In genomic region chr10:69901623-69902505, GRCh38 we compare ENCODE assay signal across 9 cellular contexts.
DNase-seq lines count a peak whose midpoint lies in the region; ATAC-seq, FAIRE-seq and TF ChIP-seq lines count a peak whose summit lies in the region.
"Had no signal": no experiment of that assay in that cellular context is flagged by ENCODE, and none has a peak within 500 bp of the region (broad histone marks: within the 10 kb centered on the region; RNA-seq: fewer than 3 reads in every experiment).

No MANE protein-coding gene starts in this region.

- no peak overlapping the region for H3K27ac Mint-ChIP-seq in activated T-cell treated with anti-CD3 and anti-CD28 coated beads, Interleukin-2, amount 50 U/mL, for 24 hours

- DNase-seq in activated T-cell treated with anti-CD3 and anti-CD28 coated beads, Interleukin-2, amount 50 U/mL, for 24 hours = peak; percentile 33
- no peak for DNase-seq in activated T-cell treated with anti-CD3 and anti-CD28 coated beads for 4 hours
- DNase-seq in MG63 = peak; percentile 54
- DNase-seq in GM12878 (ENCODE audit: low read depth, low spot score) = no peak
- DNase-seq in iris pigment epithelial cell (ENCODE audit: low read depth) = peak; percentile 54
- peak; percentile 66 for DNase-seq in testis

- H3K4me3 ChIP-seq in MG63 (no peak overlapping the region), GM12878 (no peak overlapping the region), testis (no peak overlapping the region)

- intact Hi-C loops in GM12878 (cut with micrococcal nuclease; ENCODE audit: unreplicated experiment) (no loop called here), testis (cut with DNase I; ENCODE audit: low total_unique reads) (no loop called here)

- no peaks in the 10 kb centered on the region for H3K36me3 ChIP-seq in MG63
- no peaks in the 10 kb centered on the region for H3K36me3 ChIP-seq in GM12878 (ENCODE audit: control insufficient read depth in 2 of 2, insufficient read depth in 2 of 2, low read length in 1 of 2)
- no peaks in the 10 kb centered on the region for H3K36me3 ChIP-seq in testis (ENCODE audit: low read depth, missing control alignments)

- no peak for TF ChIP-seq RAD21 in GM12878 (IDR thresholded peaks at IDR 0.05; ENCODE audit: insufficient read depth, low read depth, low read length)

- TF ChIP-seq EP300 in GM12878 (IDR thresholded peaks at IDR 0.05; ENCODE audit: borderline replicate concordance in 1 of 2, control insufficient read depth in 1 of 2, low read depth in 2 of 2, low read length in 2 of 2) = no peak

- no peak overlapping the region for H3K4me2 ChIP-seq in GM12878 (ENCODE audit: control insufficient read depth, insufficient read depth)

- SMC1A ChIA-PET in GM12878 (lab: Charles Lee; ENCODE audit: uncharacterized antibody, unreplicated experiment) = no interaction called here

- CTCF ChIA-PET in GM12878 (lab: Yijun Ruan, JAX) = interaction anchor here (1.0 to 3.7 kb wide), 5 partner anchors 8 to 56 kb away, joined by 3 to 19 read pairs (median 3); no protein-coding TSS in a partner anchor

- H3K9me3 ChIP-seq in MG63 (no peaks in the 10 kb centered on the region), GM12878 (replicated peaks; ENCODE audit: control insufficient read depth, insufficient read depth, low read length) (no peaks in the 10 kb centered on the region), testis (no peaks in the 10 kb centered on the region)

- no peak overlapping the region for H3K27ac ChIP-seq in GM12878 (ENCODE audit: control insufficient read depth, insufficient read depth)
- H3K27ac ChIP-seq in testis = no peak overlapping the region

- H4K20me1 ChIP-seq in GM12878 (ENCODE audit: control insufficient read depth, insufficient read depth) = 0 out of 2 replicates have a peak, but pooled peaks cover 3% of the 10 kb centered on the region

- in situ Hi-C loops in GM12878 (cut with MboI) = no loop called here

- no peaks in the 10 kb centered on the region for H3K79me2 ChIP-seq in GM12878 (ENCODE audit: control insufficient read depth, insufficient read depth, low read length)

- no peak overlapping the region for H3K4me3 Mint-ChIP-seq in activated T-cell treated with anti-CD3 and anti-CD28 coated beads, Interleukin-2, amount 50 U/mL, for 24 hours

- BruUV-seq in GM12878 (replicated peaks; lab: Mats Ljungman, UMichigan) = no TSS peak

- no peaks in the 10 kb centered on the region for H3K9me3 Mint-ChIP-seq in activated T-cell treated with anti-CD3 and anti-CD28 coated beads, Interleukin-2, amount 50 U/mL, for 24 hours

- RAD21 ChIA-PET in GM12878 (lab: Charles Lee; ENCODE audit: unreplicated experiment) = interaction anchor here (1.0 kb wide), 1 partner anchor 57 kb away, joined by 3 read pairs; no protein-coding TSS in a partner anchor

- H3K36me3 Mint-ChIP-seq in activated T-cell treated with anti-CD3 and anti-CD28 coated beads, Interleukin-2, amount 50 U/mL, for 24 hours (ENCODE audit: low read depth) = no peaks in the 10 kb centered on the region

- POLR2A ChIA-PET in GM12878 (lab: Charles Lee) = no interaction called here

- H3K4me1 ChIP-seq in GM12878 (ENCODE audit: control insufficient read depth, insufficient read depth, low read length) (no peaks in the 10 kb centered on the region), testis (no peaks in the 10 kb centered on the region)

- TF ChIP-seq CTCF in GM12878 (IDR thresholded peaks at IDR 0.05 in 2 of 3, conservative IDR thresholded peaks at IDR 0.05 in 1 of 3; ENCODE audit: control insufficient read depth in 2 of 3, extremely low read depth in 1 of 3, insufficient read depth in 1 of 3, low read depth in 3 of 3, low read length in 3 of 3) (peak; percentile 26 to 45 (median 38); a peak in 5 of 6 replicates), testis (IDR thresholded peaks at IDR 0.05) (peak; percentile 29 to 38 (median 34))

- H3K4me1 Mint-ChIP-seq in activated T-cell treated with anti-CD3 and anti-CD28 coated beads, Interleukin-2, amount 50 U/mL, for 24 hours (ENCODE audit: low read depth) = no peaks in the 10 kb centered on the region

- H3K27me3 Mint-ChIP-seq in activated T-cell treated with anti-CD3 and anti-CD28 coated beads, Interleukin-2, amount 50 U/mL, for 24 hours = peaks cover 4% of the 10 kb centered on the region

- H3K9ac ChIP-seq in GM12878 (ENCODE audit: control insufficient read depth, insufficient read depth, low read length) = no peak overlapping the region

- peak; percentile 75 for ATAC-seq in GM12878
- no peak for ATAC-seq in GM18505 (IDR thresholded peaks at IDR 0.05; ENCODE audit: unreplicated experiment)
- no peak for ATAC-seq in GM21360 (IDR thresholded peaks at IDR 0.05; ENCODE audit: unreplicated experiment)

- no peak overlapping the region for H2AFZ ChIP-seq in GM12878 (ENCODE audit: control insufficient read depth, low read depth, low read length)

- H3K27me3 ChIP-seq in MG63 = no peaks in the 10 kb centered on the region
- H3K27me3 ChIP-seq in GM12878 (replicated peaks in 1 of 2; ENCODE audit: control insufficient read depth in 2 of 2, insufficient read depth in 2 of 2, low read length in 1 of 2) = peaks cover 0 to 1% of the 10 kb centered on the region in 2 experiments; a peak in 2 of 4 replicates
- H3K27me3 ChIP-seq in testis = no peaks in the 10 kb centered on the region

- no peak for FAIRE-seq in GM12878 (lab: Jason Lieb, UNC)
- FAIRE-seq: colon had no signal

- no peak for TF ChIP-seq POLR2A in GM12878 (IDR thresholded peaks at IDR 0.05; ENCODE audit: low read depth, low read length)
- no peak for TF ChIP-seq POLR2A in testis (IDR thresholded peaks at IDR 0.05)
- TF ChIP-seq POLR2A in GM18505 (IDR thresholded peaks at IDR 0.05; ENCODE audit: borderline replicate concordance, extremely low read depth, insufficient read depth, insufficient read length) = no peak

- 17% methylated on average over 10 of the region's 10 CpGs for WGBS in GM12878 (ENCODE audit: insufficient coverage, insufficient replicate concordance, low lambda C conversion rate, missing lambda C conversion rate)
- WGBS in testis, 2 donors = 67 to 74% methylated on average over 6 to 10 of the region's 10 CpGs

TF ChIP-seq in GM12878, 131 proteins besides CTCF, POLR2A, EP300 and RAD21:
- TF ChIP-seq BRCA1 (IDR thresholded peaks at IDR 0.05; ENCODE audit: low read depth, low read length) (no peak), ZBED1 (IDR thresholded peaks at IDR 0.05; ENCODE audit: borderline replicate concordance) (no peak), BHLHE40 (IDR thresholded peaks at IDR 0.05; ENCODE audit: borderline replicate concordance in 1 of 2, low read depth in 2 of 2, low read length in 1 of 2) (peak; percentile 57 to 68), ATF7 (IDR thresholded peaks at IDR 0.05; ENCODE audit: low read depth) (no peak), USF1 (IDR thresholded peaks at IDR 0.05; ENCODE audit: borderline replicate concordance, extremely low read length, insufficient read depth, low read depth, low read length) (peak; percentile 62), SPI1 (IDR thresholded peaks at IDR 0.05; ENCODE audit: borderline replicate concordance, insufficient read depth, low read depth, low read length) (no peak)

Comparison
In these comparisons a context has a peak if more than half of its experiments do, and no peak if none do; other contexts are left out.
1. DNase-seq: peak in activated T-cell treated with anti-CD3 and anti-CD28 coated beads, Interleukin-2, amount 50 U/mL, for 24 hours (single experiment), MG63 (single experiment), iris pigment epithelial cell (single experiment) and testis (single experiment); none in activated T-cell treated with anti-CD3 and anti-CD28 coated beads for 4 hours (single experiment) and GM12878 (single experiment).